19 cellular contexts compared by ENCODE assay signal in the genomic region with DNA sequence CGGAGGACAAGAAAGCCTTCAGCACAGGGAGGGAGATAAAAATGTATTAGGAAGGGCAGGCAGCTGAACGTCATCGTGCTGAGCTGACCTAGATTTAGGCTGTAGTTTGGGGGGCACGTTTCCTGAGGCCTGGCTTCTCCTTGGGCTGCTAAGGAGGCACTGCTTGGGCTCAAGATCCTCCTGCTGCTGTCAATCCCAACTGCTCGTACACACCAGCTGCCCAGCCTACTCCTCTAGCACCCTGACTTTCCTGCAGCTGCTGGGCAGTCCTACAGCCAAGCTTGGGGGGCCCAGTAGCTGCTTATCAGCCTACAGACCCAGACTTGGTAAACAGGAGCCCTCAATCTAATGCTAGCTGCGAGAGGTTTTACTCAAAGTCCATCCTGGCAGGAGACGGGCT.
"Had no signal": no experiment of that assay in that cellular context is flagged by ENCODE, and none has a peak within 500 bp of the region (broad histone marks: within the 10 kb centered on the region; RNA-seq: fewer than 3 reads in every experiment).

No MANE protein-coding gene starts in this region.

- H3K9ac ChIP-seq: parathyroid adenoma had no signal

- FAIRE-seq: urothelium cell line had no signal

- H3K27me3 ChIP-seq: gastroesophageal sphincter, heart left ventricle, neutrophil, tibial nerve had no signal

- H3K9me3 ChIP-seq: gastroesophageal sphincter, heart left ventricle, neutrophil, tibial nerve had no signal

- H3K4me3 ChIP-seq: gastroesophageal sphincter, heart left ventricle, tibial nerve had no signal

- H3K4me3 Mint-ChIP-seq: activated CD8-positive, alpha-beta T cell treated with anti-CD3 and anti-CD28 coated beads, Interleukin-2, amount 10 ng/mL, durations not matched to agents 7 days and 5 days; activated naive CD4-positive, alpha-beta T cell treated with anti-CD3 and anti-CD28 coated beads, Interleukin-2, amount 50 U/mL, for 24 hours; activated T-cell treated with anti-CD3 and anti-CD28 coated beads, Interleukin-2, amount 50 U/mL, for 24 hours; memory B cell had no signal

- H3K79me2 ChIP-seq: parathyroid adenoma had no signal

- H3K27ac ChIP-seq: gastroesophageal sphincter, heart left ventricle, neutrophil, parathyroid adenoma, tibial nerve, WERI-Rb-1 had no signal

- H3K27me3 Mint-ChIP-seq: activated naive CD4-positive, alpha-beta T cell treated with anti-CD3 and anti-CD28 coated beads, Interleukin-2, amount 50 U/mL, for 24 hours; activated T-cell treated with anti-CD3 and anti-CD28 coated beads, Interleukin-2, amount 50 U/mL, for 24 hours; memory B cell; naive B cell had no signal

- H3K9me3 Mint-ChIP-seq: activated naive CD4-positive, alpha-beta T cell treated with anti-CD3 and anti-CD28 coated beads, Interleukin-2, amount 50 U/mL, for 24 hours; activated T-cell treated with anti-CD3 and anti-CD28 coated beads, Interleukin-2, amount 50 U/mL, for 24 hours; memory B cell had no signal

- DNase-seq: activated CD4-positive, alpha-beta T cell treated with anti-CD3 and anti-CD28 coated beads for 1 hour; activated CD8-positive, alpha-beta T cell treated with anti-CD3 and anti-CD28 coated beads, Interleukin-2, amount 10 ng/mL, durations not matched to agents 7 days and 5 days; activated effector memory CD4-positive, alpha-beta T cell treated with anti-CD3 and anti-CD28 coated beads, Interleukin-2, amount 50 U/mL, for 16 hours; activated T-cell treated with anti-CD3 and anti-CD28 coated beads, Interleukin-2, amount 50 U/mL, for 24 hours; amniotic stem cell; effector CD4-positive, alpha-beta T cell; heart left ventricle; naive B cell; stimulated activated CD8-positive, alpha-beta memory T cell treated with anti-CD3 and anti-CD28 coated beads, Interleukin-4, amount 100 ng/mL, for 48 hours; stimulated activated naive CD4-positive, alpha-beta T cell treated with Interleukin-2 at 50 U/mL for 16 hours; T-helper 2 cell; WERI-Rb-1 had no signal

- H2AFZ ChIP-seq: parathyroid adenoma had no signal
